ENCODE assay signal across 2 cellular contexts in the genomic region with DNA sequence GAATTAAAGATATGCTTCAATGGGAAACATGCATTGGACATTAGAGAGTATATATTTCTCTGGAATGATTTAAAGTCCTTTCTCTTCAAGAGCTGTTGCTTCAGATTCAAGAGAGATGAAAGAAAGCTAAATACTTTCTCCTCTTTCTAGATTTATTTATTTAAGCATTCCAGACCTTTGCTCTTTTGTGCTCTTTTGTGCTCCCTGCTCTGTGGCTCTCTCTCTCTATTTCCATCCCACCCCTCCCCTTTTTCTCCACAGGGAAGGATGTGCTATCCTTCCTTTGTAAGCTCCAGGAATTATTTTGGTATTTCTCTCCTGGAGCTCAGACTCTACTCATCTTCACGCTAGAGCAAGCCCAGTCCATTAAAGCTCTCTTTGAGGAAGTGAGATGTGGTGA.
TF ChIP-seq lines count a peak whose summit lies in the region.

No MANE protein-coding gene starts in this region.

TF ChIP-seq in HepG2, 621 proteins besides CTCF, POLR2A, EP300 and RAD21 (continued from another document and continues in another):
- TF ChIP-seq, protein P1, sequence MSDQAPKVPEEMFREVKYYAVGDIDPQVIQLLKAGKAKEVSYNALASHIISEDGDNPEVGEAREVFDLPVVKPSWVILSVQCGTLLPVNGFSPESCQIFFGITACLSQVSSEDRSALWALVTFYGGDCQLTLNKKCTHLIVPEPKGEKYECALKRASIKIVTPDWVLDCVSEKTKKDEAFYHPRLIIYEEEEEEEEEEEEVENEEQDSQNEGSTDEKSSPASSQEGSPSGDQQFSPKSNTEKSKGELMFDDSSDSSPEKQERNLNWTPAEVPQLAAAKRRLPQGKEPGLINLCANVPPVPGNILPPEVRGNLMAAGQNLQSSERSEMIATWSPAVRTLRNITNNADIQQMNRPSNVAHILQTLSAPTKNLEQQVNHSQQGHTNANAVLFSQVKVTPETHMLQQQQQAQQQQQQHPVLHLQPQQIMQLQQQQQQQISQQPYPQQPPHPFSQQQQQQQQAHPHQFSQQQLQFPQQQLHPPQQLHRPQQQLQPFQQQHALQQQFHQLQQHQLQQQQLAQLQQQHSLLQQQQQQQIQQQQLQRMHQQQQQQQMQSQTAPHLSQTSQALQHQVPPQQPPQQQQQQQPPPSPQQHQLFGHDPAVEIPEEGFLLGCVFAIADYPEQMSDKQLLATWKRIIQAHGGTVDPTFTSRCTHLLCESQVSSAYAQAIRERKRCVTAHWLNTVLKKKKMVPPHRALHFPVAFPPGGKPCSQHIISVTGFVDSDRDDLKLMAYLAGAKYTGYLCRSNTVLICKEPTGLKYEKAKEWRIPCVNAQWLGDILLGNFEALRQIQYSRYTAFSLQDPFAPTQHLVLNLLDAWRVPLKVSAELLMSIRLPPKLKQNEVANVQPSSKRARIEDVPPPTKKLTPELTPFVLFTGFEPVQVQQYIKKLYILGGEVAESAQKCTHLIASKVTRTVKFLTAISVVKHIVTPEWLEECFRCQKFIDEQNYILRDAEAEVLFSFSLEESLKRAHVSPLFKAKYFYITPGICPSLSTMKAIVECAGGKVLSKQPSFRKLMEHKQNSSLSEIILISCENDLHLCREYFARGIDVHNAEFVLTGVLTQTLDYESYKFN (CRISPR knock-in tag; conservative IDR thresholded peaks at IDR 0.05) = peak; percentile 66
- TF ChIP-seq, protein P2, sequence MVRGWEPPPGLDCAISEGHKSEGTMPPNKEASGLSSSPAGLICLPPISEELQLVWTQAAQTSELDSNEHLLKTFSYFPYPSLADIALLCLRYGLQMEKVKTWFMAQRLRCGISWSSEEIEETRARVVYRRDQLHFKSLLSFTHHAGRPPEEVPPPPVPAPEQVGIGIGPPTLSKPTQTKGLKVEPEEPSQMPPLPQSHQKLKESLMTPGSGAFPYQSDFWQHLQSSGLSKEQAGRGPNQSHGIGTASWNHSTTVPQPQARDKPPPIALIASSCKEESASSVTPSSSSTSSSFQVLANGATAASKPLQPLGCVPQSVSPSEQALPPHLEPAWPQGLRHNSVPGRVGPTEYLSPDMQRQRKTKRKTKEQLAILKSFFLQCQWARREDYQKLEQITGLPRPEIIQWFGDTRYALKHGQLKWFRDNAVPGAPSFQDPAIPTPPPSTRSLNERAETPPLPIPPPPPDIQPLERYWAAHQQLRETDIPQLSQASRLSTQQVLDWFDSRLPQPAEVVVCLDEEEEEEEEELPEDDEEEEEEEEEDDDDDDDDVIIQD (CRISPR knock-in tag; IDR thresholded peaks at IDR 0.05; ENCODE audit: low read depth) = peak; percentile 72; the same call in 1 of the 2 replicates
- TF ChIP-seq MIXL1 (CRISPR knock-in tag; IDR thresholded peaks at IDR 0.05) = peak; percentile 36; the same call in 1 of the 2 replicates
- TF ChIP-seq NFE2L2 (IDR thresholded peaks at IDR 0.05; ENCODE audit: low read length) = no peak
- TF ChIP-seq BORCS8-MEF2B (CRISPR knock-in tag; IDR thresholded peaks at IDR 0.05) = no peak
- peak; percentile 26; the same call in 1 of the 2 replicates for TF ChIP-seq FOXA3 (CRISPR knock-in tag; IDR thresholded peaks at IDR 0.05)
- TF ChIP-seq, protein P3, sequence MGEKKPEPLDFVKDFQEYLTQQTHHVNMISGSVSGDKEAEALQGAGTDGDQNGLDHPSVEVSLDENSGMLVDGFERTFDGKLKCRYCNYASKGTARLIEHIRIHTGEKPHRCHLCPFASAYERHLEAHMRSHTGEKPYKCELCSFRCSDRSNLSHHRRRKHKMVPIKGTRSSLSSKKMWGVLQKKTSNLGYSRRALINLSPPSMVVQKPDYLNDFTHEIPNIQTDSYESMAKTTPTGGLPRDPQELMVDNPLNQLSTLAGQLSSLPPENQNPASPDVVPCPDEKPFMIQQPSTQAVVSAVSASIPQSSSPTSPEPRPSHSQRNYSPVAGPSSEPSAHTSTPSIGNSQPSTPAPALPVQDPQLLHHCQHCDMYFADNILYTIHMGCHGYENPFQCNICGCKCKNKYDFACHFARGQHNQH (CRISPR knock-in tag; IDR thresholded peaks at IDR 0.05) = no peak
- TF ChIP-seq HNF4G (IDR thresholded peaks at IDR 0.05; ENCODE audit: borderline replicate concordance, low read depth, low read length) = peak; percentile 72
- no peak; the same call in 1 of the 2 replicates for TF ChIP-seq HNF4G (CRISPR knock-in tag; IDR thresholded peaks at IDR 0.05; ENCODE audit: borderline replicate concordance, low read depth)
- peak; percentile 62; the same call in 1 of the 2 replicates for TF ChIP-seq ZNF263 (CRISPR knock-in tag; IDR thresholded peaks at IDR 0.05)
- no peak for TF ChIP-seq ELF1 (CRISPR knock-in tag; IDR thresholded peaks at IDR 0.05)
- no peak for TF ChIP-seq HMG20B (CRISPR knock-in tag; conservative IDR thresholded peaks at IDR 0.05)
- no peak for TF ChIP-seq ZNF75D (CRISPR knock-in tag; IDR thresholded peaks at IDR 0.05; ENCODE audit: borderline replicate concordance)
- TF ChIP-seq FOXJ3 (CRISPR knock-in tag; IDR thresholded peaks at IDR 0.05; ENCODE audit: borderline replicate concordance) = peak; percentile 34; the same call in 1 of the 2 replicates
- no peak for TF ChIP-seq MED13 (CRISPR knock-in tag; IDR thresholded peaks at IDR 0.05)
- no peak for TF ChIP-seq ZBTB7A (CRISPR knock-in tag; IDR thresholded peaks at IDR 0.05)
- no peak for TF ChIP-seq MED8 (CRISPR knock-in tag; IDR thresholded peaks at IDR 0.05; ENCODE audit: insufficient replicate concordance)
- TF ChIP-seq RNF2 (conservative IDR thresholded peaks at IDR 0.05; ENCODE audit: low read depth) = no peak
- 0 out of 2 replicates have a peak, but pooled peaks have one; percentile 30 for TF ChIP-seq CREM (IDR thresholded peaks at IDR 0.05)
- TF ChIP-seq CREM (CRISPR knock-in tag; IDR thresholded peaks at IDR 0.05) = no peak
- TF ChIP-seq ZSCAN29 (CRISPR knock-in tag; conservative IDR thresholded peaks at IDR 0.05) = no peak
- peak; percentile 46; the same call in 1 of the 2 replicates for TF ChIP-seq CEBPB (IDR thresholded peaks at IDR 0.05; ENCODE audit: borderline replicate concordance, low read depth, low read length)
- no peak for TF ChIP-seq TAF1 (CRISPR knock-in tag; IDR thresholded peaks at IDR 0.05)
- TF ChIP-seq, protein P4, sequence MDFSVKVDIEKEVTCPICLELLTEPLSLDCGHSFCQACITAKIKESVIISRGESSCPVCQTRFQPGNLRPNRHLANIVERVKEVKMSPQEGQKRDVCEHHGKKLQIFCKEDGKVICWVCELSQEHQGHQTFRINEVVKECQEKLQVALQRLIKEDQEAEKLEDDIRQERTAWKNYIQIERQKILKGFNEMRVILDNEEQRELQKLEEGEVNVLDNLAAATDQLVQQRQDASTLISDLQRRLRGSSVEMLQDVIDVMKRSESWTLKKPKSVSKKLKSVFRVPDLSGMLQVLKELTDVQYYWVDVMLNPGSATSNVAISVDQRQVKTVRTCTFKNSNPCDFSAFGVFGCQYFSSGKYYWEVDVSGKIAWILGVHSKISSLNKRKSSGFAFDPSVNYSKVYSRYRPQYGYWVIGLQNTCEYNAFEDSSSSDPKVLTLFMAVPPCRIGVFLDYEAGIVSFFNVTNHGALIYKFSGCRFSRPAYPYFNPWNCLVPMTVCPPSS (IDR thresholded peaks at IDR 0.05) = no peak
- no peak for TF ChIP-seq HOXA7 (CRISPR knock-in tag; IDR thresholded peaks at IDR 0.05)
- no peak for TF ChIP-seq FLYWCH1 (CRISPR knock-in tag; IDR thresholded peaks at IDR 0.05)

TF ChIP-seq in WTC11, 78 proteins besides CTCF, POLR2A, EP300 and RAD21 (continued from another document):
- TF ChIP-seq, protein P5, sequence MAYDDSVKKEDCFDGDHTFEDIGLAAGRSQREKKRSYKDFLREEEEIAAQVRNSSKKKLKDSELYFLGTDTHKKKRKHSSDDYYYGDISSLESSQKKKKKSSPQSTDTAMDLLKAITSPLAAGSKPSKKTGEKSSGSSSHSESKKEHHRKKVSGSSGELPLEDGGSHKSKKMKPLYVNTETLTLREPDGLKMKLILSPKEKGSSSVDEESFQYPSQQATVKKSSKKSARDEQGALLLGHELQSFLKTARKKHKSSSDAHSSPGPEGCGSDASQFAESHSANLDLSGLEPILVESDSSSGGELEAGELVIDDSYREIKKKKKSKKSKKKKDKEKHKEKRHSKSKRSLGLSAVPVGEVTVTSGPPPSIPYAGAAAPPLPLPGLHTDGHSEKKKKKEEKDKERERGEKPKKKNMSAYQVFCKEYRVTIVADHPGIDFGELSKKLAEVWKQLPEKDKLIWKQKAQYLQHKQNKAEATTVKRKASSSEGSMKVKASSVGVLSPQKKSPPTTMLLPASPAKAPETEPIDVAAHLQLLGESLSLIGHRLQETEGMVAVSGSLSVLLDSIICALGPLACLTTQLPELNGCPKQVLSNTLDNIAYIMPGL (CRISPR knock-in tag; IDR thresholded peaks at IDR 0.05) = no peak
- TF ChIP-seq, protein P6, sequence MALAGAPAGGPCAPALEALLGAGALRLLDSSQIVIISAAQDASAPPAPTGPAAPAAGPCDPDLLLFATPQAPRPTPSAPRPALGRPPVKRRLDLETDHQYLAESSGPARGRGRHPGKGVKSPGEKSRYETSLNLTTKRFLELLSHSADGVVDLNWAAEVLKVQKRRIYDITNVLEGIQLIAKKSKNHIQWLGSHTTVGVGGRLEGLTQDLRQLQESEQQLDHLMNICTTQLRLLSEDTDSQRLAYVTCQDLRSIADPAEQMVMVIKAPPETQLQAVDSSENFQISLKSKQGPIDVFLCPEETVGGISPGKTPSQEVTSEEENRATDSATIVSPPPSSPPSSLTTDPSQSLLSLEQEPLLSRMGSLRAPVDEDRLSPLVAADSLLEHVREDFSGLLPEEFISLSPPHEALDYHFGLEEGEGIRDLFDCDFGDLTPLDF (CRISPR knock-in tag; IDR thresholded peaks at IDR 0.05) = no peak
- TF ChIP-seq, protein P7, sequence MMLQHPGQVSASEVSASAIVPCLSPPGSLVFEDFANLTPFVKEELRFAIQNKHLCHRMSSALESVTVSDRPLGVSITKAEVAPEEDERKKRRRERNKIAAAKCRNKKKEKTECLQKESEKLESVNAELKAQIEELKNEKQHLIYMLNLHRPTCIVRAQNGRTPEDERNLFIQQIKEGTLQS (CRISPR knock-in tag; conservative IDR thresholded peaks at IDR 0.05) = no peak
